ENCODE assay signal across 2 cellular contexts in genomic region chr11:78050964-78051831, GRCh38.
TF ChIP-seq lines count a peak whose summit lies in the region.

No MANE protein-coding gene starts in this region.

TF ChIP-seq in endothelial cell of umbilical vein, 7 proteins besides CTCF, POLR2A, EP300 and RAD21:
- TF ChIP-seq GATA2 (IDR thresholded peaks at IDR 0.05; ENCODE audit: insufficient read depth, insufficient read length, low read depth, low read length): no peak
- no peak for TF ChIP-seq FOS (IDR thresholded peaks at IDR 0.05; ENCODE audit: borderline replicate concordance, insufficient read depth, low read length)
- no peak for TF ChIP-seq EZH2 (IDR thresholded peaks at IDR 0.05; ENCODE audit: borderline replicate concordance, low read depth, low read length, severe bottlenecking)
- no peak for TF ChIP-seq MYC (IDR thresholded peaks at IDR 0.05; ENCODE audit: low read depth, low read length)
- no peak for TF ChIP-seq MAX (IDR thresholded peaks at IDR 0.05; ENCODE audit: insufficient read depth, insufficient read length)
- TF ChIP-seq POLR2AphosphoS5 (IDR thresholded peaks at IDR 0.05; ENCODE audit: insufficient read depth, low read depth, low read length): no peak
- TF ChIP-seq JUN (IDR thresholded peaks at IDR 0.05; ENCODE audit: borderline replicate concordance, insufficient read depth, insufficient read length, low read depth): no peak
TF ChIP-seq in endothelial cell of umbilical vein: peak in this region for 0.

TF ChIP-seq in GM12891, 5 proteins besides CTCF, POLR2A, EP300 and RAD21:
- TF ChIP-seq PAX5 (IDR thresholded peaks at IDR 0.05; ENCODE audit: insufficient read depth, low read length, severe bottlenecking) (no peak), POLR2AphosphoS5 (IDR thresholded peaks at IDR 0.05; ENCODE audit: low read depth, low read length) (no peak), TAF1 (IDR thresholded peaks at IDR 0.05; ENCODE audit: low read depth, low read length) (no peak), POU2F2 (IDR thresholded peaks at IDR 0.05; ENCODE audit: low read depth, low read length) (no peak), SPI1 (IDR thresholded peaks at IDR 0.05; ENCODE audit: low read depth, low read length) (no peak)
